ENCODE assay signal across 22 cellular contexts in genomic region chr6:56875523-56875922, GRCh38.
"Had no signal": no experiment of that assay in that cellular context is flagged by ENCODE, and none has a peak within 500 bp of the region (broad histone marks: within the 10 kb centered on the region; RNA-seq: fewer than 3 reads in every experiment).

No MANE protein-coding gene starts in this region.

- H3K4me3 ChIP-seq: MG63, SJSA1, SK-N-MC had no signal

- H3K27ac ChIP-seq: HL-60, SJSA1, SK-N-MC had no signal

- H3K9me3 ChIP-seq: MG63, SJSA1 had no signal

- DNase-seq: Karpas-422, KG1, NCI-H1092, NCI-H1105 treated with DMSO at 0.1 percent for 48 hours, NCI-H1417 treated with DMSO at 0.1 percent for 48 hours, NCI-H187, NCI-H2029, NCI-H2081 treated with DMSO at 0.1 percent for 48 hours, NCI-H2171, NCI-H226, NCI-H446, NCI-H510A, NCI-H524 treated with DMSO at 0.1 percent for 48 hours, NCI-H69, NCI-H774, Right ventricle myocardium superior, RPMI8226, SIG-M5 had no signal

- H3K27me3 ChIP-seq: MG63, SJSA1 had no signal

- H3K36me3 ChIP-seq: MG63, SJSA1 had no signal

- H3K4me1 ChIP-seq: SJSA1 had no signal
